ENCODE assay signal across 12 cellular contexts in genomic region chr6:133645000-133645619, GRCh38.
DNase-seq lines count a peak whose midpoint lies in the region; ATAC-seq and TF ChIP-seq lines count a peak whose summit lies in the region.
"Had no signal": no experiment of that assay in that cellular context is flagged by ENCODE, and none has a peak within 500 bp of the region (broad histone marks: within the 10 kb centered on the region; RNA-seq: fewer than 3 reads in every experiment).

No MANE protein-coding gene starts in this region.

- H3K4me3 ChIP-seq in RWPE2 (ENCODE audit: severe bottlenecking) (no peak overlapping the region), fibroblast of the aortic adventitia (ENCODE audit: low read depth, low read length) (no peak overlapping the region), spleen (no peak overlapping the region)
- H3K4me3 ChIP-seq: K562 had no signal

- DNase-seq in H4 (ENCODE audit: low spot score) (peak; percentile 91), RWPE2 (ENCODE audit: low spot score) (no peak), fibroblast of the aortic adventitia (ENCODE audit: low read depth) (peak; percentile 64), spleen (no peak), NCI-H1105 treated with DMSO at 0.1 percent for 48 hours (lab: John Stamatoyannopoulos, UW) (no peak)
- DNase-seq: DMS79 treated with DMSO at 0.1 percent for 48 hours; effector CD4-positive, alpha-beta T cell; SIG-M5; stimulated activated CD4-positive, alpha-beta T cell treated with anti-CD3 and anti-CD28 coated beads, Interleukin-4, amount 100 ng/mL, for 24 hours had no signal

- H3K4me1 ChIP-seq in RWPE2 (ENCODE audit: insufficient read depth, poor library complexity, severe bottlenecking) (peaks cover 18% of the 10 kb centered on the region), spleen (no peaks in the 10 kb centered on the region)

- TF ChIP-seq POLR2A in spleen (IDR thresholded peaks at IDR 0.05) = no peak

- no peak for TF ChIP-seq CTCF in RWPE2 (IDR thresholded peaks at IDR 0.05; ENCODE audit: poor library complexity, severe bottlenecking)
- TF ChIP-seq CTCF in fibroblast of the aortic adventitia (IDR thresholded peaks at IDR 0.05; ENCODE audit: insufficient read depth, low read length) = no peak
- TF ChIP-seq CTCF in spleen (IDR thresholded peaks at IDR 0.05 in 8 of 11, conservative IDR thresholded peaks at IDR 0.05 in 3 of 11) = no peak

- H3K36me3 ChIP-seq in RWPE2 (ENCODE audit: low read depth) (no peaks in the 10 kb centered on the region), spleen (no peaks in the 10 kb centered on the region)

- intact Hi-C loops in spleen (cut with DNase I; ENCODE audit: low total_unique reads) = no loop called here

- H3K9me3 ChIP-seq in RWPE2 (ENCODE audit: severe bottlenecking) (no peaks in the 10 kb centered on the region), spleen (no peaks in the 10 kb centered on the region)

- ATAC-seq in RWPE2 (ENCODE audit: low read depth) (no peak), GM21423 (IDR thresholded peaks at IDR 0.05; ENCODE audit: unreplicated experiment) (no peak), GM18498 (IDR thresholded peaks at IDR 0.05; ENCODE audit: unreplicated experiment) (no peak)
- ATAC-seq: K562 had no signal

- peak overlapping the region; percentile 67 for H3K27ac ChIP-seq in RWPE2 (ENCODE audit: poor library complexity, severe bottlenecking)
- H3K27ac ChIP-seq in spleen = peak overlapping the region in 5 of 8 donors; percentile 8 to 41 (median 27)

- H3K27me3 ChIP-seq in RWPE2 (ENCODE audit: insufficient read depth, poor library complexity, severe bottlenecking) (no peaks in the 10 kb centered on the region), spleen (replicated peaks in 1 of 7) (peaks cover 0 to 4% (median 0%) of the 10 kb centered on the region in 7 donors)

- 45 to 62% (median 50%) methylated on average over 4 of the region's 4 CpGs for WGBS in spleen, 5 donors

Comparison
In these comparisons a context has a peak if more than half of its experiments do, and no peak if none do; other contexts are left out.
1. DNase-seq: peak in H4 (single experiment) and fibroblast of the aortic adventitia (single experiment); none in RWPE2 (single experiment), spleen (single experiment) and NCI-H1105 treated with DMSO at 0.1 percent for 48 hours (single experiment).